ENCODE assay signal across 17 cellular contexts in genomic region chr17:36945160-36945559, GRCh38. TPM values are rescaled to one million over a fixed set of nuclear protein-coding genes. Genes with fewer than 3 reads are reported as not detected.
DNase-seq lines count a peak whose midpoint lies in the region; ATAC-seq, FAIRE-seq and TF ChIP-seq lines count a peak whose summit lies in the region.
"Had no signal": no experiment of that assay in that cellular context is flagged by ENCODE, and none has a peak within 500 bp of the region (broad histone marks: within the 10 kb centered on the region; RNA-seq: fewer than 3 reads in every experiment).

No MANE protein-coding gene starts in this region.

- no peaks in the 10 kb centered on the region for H3K36me3 ChIP-seq in CD4-positive, CD25-positive, alpha-beta regulatory T cell (ENCODE audit: control insufficient read depth, insufficient read depth, low read length)
- peaks cover 1% of the 10 kb centered on the region for H3K36me3 ChIP-seq in OCI-LY3 (replicated peaks; ENCODE audit: low read depth, low read length)

- H3K27me3 Mint-ChIP-seq in CD4-positive, CD25-positive, alpha-beta regulatory T cell = peaks cover 73% of the 10 kb centered on the region
- H3K27me3 Mint-ChIP-seq in neural crest cell (ENCODE audit: low read depth) = peaks cover 86% of the 10 kb centered on the region

- no peak for ATAC-seq in CD4-positive, CD25-positive, alpha-beta regulatory T cell (ENCODE audit: low read depth in 2 of 2)
- no peak for ATAC-seq in GM19395 (IDR thresholded peaks at IDR 0.05; ENCODE audit: unreplicated experiment)
- ATAC-seq: A549, HepG2 had no signal

- H3K4me2 ChIP-seq in OCI-LY3 (ENCODE audit: low read length) = no peak overlapping the region
- H3K4me2 ChIP-seq: A549 had no signal

- 0 out of 2 replicates have a peak overlapping the region, but pooled peaks have one; percentile 8 for H2AFZ ChIP-seq in OCI-LY3 (ENCODE audit: low read depth, low read length)

- no peak for FAIRE-seq in frontal cortex (lab: Jason Lieb, UNC)
- FAIRE-seq: A549, HepG2 had no signal

- H3K27me3 ChIP-seq in CD4-positive, CD25-positive, alpha-beta regulatory T cell (ENCODE audit: control insufficient read depth, insufficient read depth, low read length) = peaks cover 54% of the 10 kb centered on the region
- H3K27me3 ChIP-seq in OCI-LY3 (ENCODE audit: low read depth, low read length) = peaks cover 21% of the 10 kb centered on the region

- peaks cover 54% of the 10 kb centered on the region for H3K4me1 ChIP-seq in CD4-positive, CD25-positive, alpha-beta regulatory T cell (ENCODE audit: control insufficient read depth, insufficient read depth, low read length, poor library complexity, severe bottlenecking)
- peaks cover 11% of the 10 kb centered on the region for H3K4me1 ChIP-seq in OCI-LY3 (ENCODE audit: low read length)

- H3K27ac ChIP-seq in CD4-positive, CD25-positive, alpha-beta regulatory T cell (ENCODE audit: insufficient read depth, low read length, poor library complexity, severe bottlenecking) = no peak overlapping the region
- no peak overlapping the region for H3K27ac ChIP-seq in OCI-LY3 (ENCODE audit: low read length)
- H3K27ac ChIP-seq: 22Rv1, A549, C4-2B had no signal

- no peaks in the 10 kb centered on the region for H3K9me3 ChIP-seq in CD4-positive, CD25-positive, alpha-beta regulatory T cell (ENCODE audit: control insufficient read depth in 2 of 2, low read length in 2 of 2)
- H3K9me3 ChIP-seq in OCI-LY3 (ENCODE audit: insufficient read depth, low read length) = no peaks in the 10 kb centered on the region
- H3K9me3 ChIP-seq: A549, HAP-1 had no signal

- H3K4me3 Mint-ChIP-seq in CD4-positive, CD25-positive, alpha-beta regulatory T cell = peak overlapping the region in 3 of 4 donors; percentile 3 to 62 (median 13)
- peak overlapping the region; percentile 69 for H3K4me3 Mint-ChIP-seq in neural crest cell

- H3K4me3 ChIP-seq in CD4-positive, CD25-positive, alpha-beta regulatory T cell (ENCODE audit: low read depth, low read length) = no peak overlapping the region
- H3K4me3 ChIP-seq in OCI-LY3 (ENCODE audit: low read length) = no peak overlapping the region
- H3K4me3 ChIP-seq: A549, HAP-1 had no signal

- TF ChIP-seq CTCF in OCI-LY3 (IDR thresholded peaks at IDR 0.05; ENCODE audit: low read depth, low read length) (no peak), neural crest cell (conservative IDR thresholded peaks at IDR 0.05) (no peak)

- peaks cover 5% of the 10 kb centered on the region for H3K36me3 Mint-ChIP-seq in CD4-positive, CD25-positive, alpha-beta regulatory T cell
- H3K36me3 Mint-ChIP-seq in neural crest cell (ENCODE audit: low read depth) = peaks cover 7% of the 10 kb centered on the region

- H3K79me2 ChIP-seq in OCI-LY3 (ENCODE audit: low read length) = peaks cover 14% of the 10 kb centered on the region

- H4K20me1 ChIP-seq in OCI-LY3 (ENCODE audit: insufficient read depth, low read length) = 0 out of 2 replicates have a peak, but pooled peaks cover 6% of the 10 kb centered on the region

- no peak overlapping the region for H3K27ac Mint-ChIP-seq in CD4-positive, CD25-positive, alpha-beta regulatory T cell
- H3K27ac Mint-ChIP-seq in neural crest cell (ENCODE audit: unreplicated experiment) = no peak overlapping the region

- peaks cover 16 to 62% (median 33%) of the 10 kb centered on the region in 4 donors for H3K4me1 Mint-ChIP-seq in CD4-positive, CD25-positive, alpha-beta regulatory T cell
- H3K4me1 Mint-ChIP-seq in neural crest cell = peaks cover 25% of the 10 kb centered on the region

- H3K9me3 Mint-ChIP-seq in CD4-positive, CD25-positive, alpha-beta regulatory T cell = peaks cover 0 to 5% (median 2%) of the 10 kb centered on the region in 7 donors
- no peaks in the 10 kb centered on the region for H3K9me3 Mint-ChIP-seq in neural crest cell

- no peak for DNase-seq in CD4-positive, CD25-positive, alpha-beta regulatory T cell
- DNase-seq in cerebellar cortex (ENCODE audit: low spot score) (peak; percentile 8), neural crest cell (ENCODE audit: low read depth, low spot score) (no peak), frontal cortex (ENCODE audit: low spot score in 2 of 2) (no peak), HuH-7.5 (ENCODE audit: low spot score) (no peak)
- DNase-seq: AML-193; CD4-positive, alpha-beta memory T cell; DMS79 treated with DMSO at 0.1 percent for 48 hours; GF-D8 had no signal

- no peak overlapping the region for H3K9ac ChIP-seq in OCI-LY3 (ENCODE audit: low read length)

RNA-seq across cellular contexts. Expression of gene AATF, which starts 3.6 kb away (rescaled TPM):
- 72.6 TPM for total RNA-seq in CD4-positive, CD25-positive, alpha-beta regulatory T cell
- 10 to 100 TPM; 81.2 to 89.8 (median 84.9) TPM for polyA plus RNA-seq in CD4-positive, CD25-positive, alpha-beta regulatory T cell
- total RNA-seq in neural crest cell (68.3 and 68.7 TPM in 2 replicates), frontal cortex (21.2 TPM)

RNA-seq across cellular contexts. Expression of gene LHX1, which starts 7.9 kb away (rescaled TPM):
- not detected for total RNA-seq in CD4-positive, CD25-positive, alpha-beta regulatory T cell
- polyA plus RNA-seq in CD4-positive, CD25-positive, alpha-beta regulatory T cell = under 1 TPM in 3 of 4 donors, not detected in 1; 0.05 to 0.22 (median 0.05) TPM
- total RNA-seq in neural crest cell (0.43 and 1.1 TPM in 2 replicates), frontal cortex (under 0.01 TPM)
- total RNA-seq: CD4-positive, alpha-beta memory T cell; HepG2 had no signal
- polyA plus RNA-seq: BJ; CD4-positive, alpha-beta memory T cell; HepG2 had no signal
